In the genomic region with DNA sequence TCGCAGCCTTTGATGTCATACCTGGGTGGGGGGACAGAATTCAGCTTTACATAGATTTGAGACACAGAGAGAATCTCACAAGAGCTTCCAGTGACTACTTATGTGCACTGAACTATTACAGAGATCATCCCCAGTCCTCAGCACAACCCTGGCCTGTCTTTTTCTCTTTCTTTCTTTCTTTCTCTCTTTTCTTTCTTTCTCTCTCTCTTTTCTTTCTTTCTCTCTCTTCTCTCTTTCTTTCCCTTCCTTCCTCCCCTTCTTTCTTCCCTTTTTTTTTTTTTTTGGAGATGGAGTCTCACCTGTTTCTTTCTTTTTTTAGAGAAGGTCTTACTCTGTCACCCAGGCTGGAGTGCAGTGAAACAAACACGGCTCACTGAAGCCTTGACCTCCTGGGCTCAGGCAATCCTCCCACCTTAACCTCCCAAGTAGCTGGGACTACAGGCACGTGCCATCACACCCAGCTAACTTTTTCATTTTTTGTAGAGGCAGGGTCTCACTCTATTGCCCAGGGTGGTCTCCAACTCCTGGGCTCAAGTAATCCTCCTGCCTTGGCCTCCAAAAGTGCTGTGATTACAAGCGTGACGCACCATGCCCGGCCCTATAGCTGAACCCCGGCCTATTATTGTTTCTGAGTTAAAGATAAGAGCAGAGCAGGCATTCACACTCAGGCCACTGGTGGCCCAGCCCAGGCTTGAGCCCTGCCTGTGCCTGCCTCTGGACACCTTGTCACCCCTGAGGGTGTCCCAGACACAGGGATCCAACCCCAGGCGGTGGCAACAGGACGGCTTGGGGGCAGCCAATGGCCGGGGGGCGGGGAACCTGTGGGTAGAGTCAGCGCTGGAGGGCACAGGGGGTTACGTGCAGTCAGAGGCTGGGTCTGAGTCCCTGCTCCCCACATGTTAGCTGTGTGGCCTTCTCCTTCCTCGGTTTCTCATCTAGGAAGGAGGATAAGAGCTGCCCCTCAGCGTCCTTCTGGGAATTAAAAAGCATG, we compare ENCODE assay signal across 1 cellular context.
TF ChIP-seq lines count a peak whose summit lies in the region.

No MANE protein-coding gene starts in this region.

TF ChIP-seq in HCT116, 20 proteins besides CTCF, POLR2A, EP300 and RAD21 (continued from another document):
- TF ChIP-seq, protein P1, sequence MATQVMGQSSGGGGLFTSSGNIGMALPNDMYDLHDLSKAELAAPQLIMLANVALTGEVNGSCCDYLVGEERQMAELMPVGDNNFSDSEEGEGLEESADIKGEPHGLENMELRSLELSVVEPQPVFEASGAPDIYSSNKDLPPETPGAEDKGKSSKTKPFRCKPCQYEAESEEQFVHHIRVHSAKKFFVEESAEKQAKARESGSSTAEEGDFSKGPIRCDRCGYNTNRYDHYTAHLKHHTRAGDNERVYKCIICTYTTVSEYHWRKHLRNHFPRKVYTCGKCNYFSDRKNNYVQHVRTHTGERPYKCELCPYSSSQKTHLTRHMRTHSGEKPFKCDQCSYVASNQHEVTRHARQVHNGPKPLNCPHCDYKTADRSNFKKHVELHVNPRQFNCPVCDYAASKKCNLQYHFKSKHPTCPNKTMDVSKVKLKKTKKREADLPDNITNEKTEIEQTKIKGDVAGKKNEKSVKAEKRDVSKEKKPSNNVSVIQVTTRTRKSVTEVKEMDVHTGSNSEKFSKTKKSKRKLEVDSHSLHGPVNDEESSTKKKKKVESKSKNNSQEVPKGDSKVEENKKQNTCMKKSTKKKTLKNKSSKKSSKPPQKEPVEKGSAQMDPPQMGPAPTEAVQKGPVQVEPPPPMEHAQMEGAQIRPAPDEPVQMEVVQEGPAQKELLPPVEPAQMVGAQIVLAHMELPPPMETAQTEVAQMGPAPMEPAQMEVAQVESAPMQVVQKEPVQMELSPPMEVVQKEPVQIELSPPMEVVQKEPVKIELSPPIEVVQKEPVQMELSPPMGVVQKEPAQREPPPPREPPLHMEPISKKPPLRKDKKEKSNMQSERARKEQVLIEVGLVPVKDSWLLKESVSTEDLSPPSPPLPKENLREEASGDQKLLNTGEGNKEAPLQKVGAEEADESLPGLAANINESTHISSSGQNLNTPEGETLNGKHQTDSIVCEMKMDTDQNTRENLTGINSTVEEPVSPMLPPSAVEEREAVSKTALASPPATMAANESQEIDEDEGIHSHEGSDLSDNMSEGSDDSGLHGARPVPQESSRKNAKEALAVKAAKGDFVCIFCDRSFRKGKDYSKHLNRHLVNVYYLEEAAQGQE (IDR thresholded peaks at IDR 0.05; ENCODE audit: low read depth), result no peak
- TF ChIP-seq, protein P2, sequence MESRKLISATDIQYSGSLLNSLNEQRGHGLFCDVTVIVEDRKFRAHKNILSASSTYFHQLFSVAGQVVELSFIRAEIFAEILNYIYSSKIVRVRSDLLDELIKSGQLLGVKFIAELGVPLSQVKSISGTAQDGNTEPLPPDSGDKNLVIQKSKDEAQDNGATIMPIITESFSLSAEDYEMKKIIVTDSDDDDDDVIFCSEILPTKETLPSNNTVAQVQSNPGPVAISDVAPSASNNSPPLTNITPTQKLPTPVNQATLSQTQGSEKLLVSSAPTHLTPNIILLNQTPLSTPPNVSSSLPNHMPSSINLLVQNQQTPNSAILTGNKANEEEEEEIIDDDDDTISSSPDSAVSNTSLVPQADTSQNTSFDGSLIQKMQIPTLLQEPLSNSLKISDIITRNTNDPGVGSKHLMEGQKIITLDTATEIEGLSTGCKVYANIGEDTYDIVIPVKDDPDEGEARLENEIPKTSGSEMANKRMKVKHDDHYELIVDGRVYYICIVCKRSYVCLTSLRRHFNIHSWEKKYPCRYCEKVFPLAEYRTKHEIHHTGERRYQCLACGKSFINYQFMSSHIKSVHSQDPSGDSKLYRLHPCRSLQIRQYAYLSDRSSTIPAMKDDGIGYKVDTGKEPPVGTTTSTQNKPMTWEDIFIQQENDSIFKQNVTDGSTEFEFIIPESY (IDR thresholded peaks at IDR 0.05; ENCODE audit: extremely low read depth, insufficient replicate concordance, low read length), result no peak
- no peak for TF ChIP-seq CBX3 (IDR thresholded peaks at IDR 0.05; ENCODE audit: low read depth)
- no peak for TF ChIP-seq CEBPB (IDR thresholded peaks at IDR 0.05; ENCODE audit: low read depth)
- TF ChIP-seq YY1 (IDR thresholded peaks at IDR 0.05; ENCODE audit: extremely low read depth, insufficient replicate concordance, low read depth, low read length), result no peak
- TF ChIP-seq, protein P3, sequence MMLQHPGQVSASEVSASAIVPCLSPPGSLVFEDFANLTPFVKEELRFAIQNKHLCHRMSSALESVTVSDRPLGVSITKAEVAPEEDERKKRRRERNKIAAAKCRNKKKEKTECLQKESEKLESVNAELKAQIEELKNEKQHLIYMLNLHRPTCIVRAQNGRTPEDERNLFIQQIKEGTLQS (IDR thresholded peaks at IDR 0.05), result no peak
- TF ChIP-seq EZH2 (IDR thresholded peaks at IDR 0.05), result no peak
- TF ChIP-seq, protein P4, sequence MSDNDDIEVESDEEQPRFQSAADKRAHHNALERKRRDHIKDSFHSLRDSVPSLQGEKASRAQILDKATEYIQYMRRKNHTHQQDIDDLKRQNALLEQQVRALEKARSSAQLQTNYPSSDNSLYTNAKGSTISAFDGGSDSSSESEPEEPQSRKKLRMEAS (IDR thresholded peaks at IDR 0.05), result no peak
- no peak for TF ChIP-seq TCF7L2 (IDR thresholded peaks at IDR 0.05; ENCODE audit: borderline replicate concordance, extremely low read depth, insufficient read depth, insufficient read length)
- no peak for TF ChIP-seq POLR2AphosphoS5 (IDR thresholded peaks at IDR 0.05; ENCODE audit: low read depth, low read length)
- TF ChIP-seq SIN3A (IDR thresholded peaks at IDR 0.05; ENCODE audit: low read depth), result no peak
- no peak for TF ChIP-seq ELF1 (IDR thresholded peaks at IDR 0.05; ENCODE audit: borderline replicate concordance, low read depth)
